18 cellular contexts compared by ENCODE assay signal in the genomic region with DNA sequence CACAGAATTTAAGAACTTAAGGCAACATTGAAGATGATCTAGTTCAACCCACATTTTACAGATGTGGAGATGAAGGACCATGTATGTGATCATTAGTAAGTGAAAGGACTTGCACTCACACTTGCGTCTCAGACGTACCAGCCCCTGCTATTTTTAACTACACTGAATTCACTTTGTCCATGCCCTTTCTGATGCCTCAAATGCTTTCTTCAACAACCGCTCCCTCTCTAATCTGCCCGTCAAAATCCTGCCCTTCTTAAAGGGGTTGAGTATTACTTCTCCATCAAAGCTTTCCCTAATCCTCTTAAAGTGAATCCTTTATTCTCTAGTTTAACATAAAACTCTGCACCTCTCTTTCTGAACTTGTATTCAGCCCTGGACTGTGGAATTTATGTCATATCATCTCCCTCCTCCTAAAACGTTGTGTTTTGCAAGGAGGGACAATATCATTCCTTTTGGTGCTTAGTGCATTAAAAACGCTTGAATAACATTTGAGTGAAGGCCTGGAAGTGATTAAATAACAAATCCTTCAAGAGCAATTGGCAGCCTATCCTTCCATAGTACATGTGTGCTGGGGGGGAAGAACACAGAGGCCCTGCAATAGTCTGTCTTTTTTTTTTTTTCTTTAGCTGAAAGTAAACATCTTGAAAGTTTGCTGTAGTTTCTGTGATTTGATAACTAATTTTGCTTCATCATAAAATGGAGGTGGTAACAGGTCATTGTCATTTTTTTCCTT.
A peak's percentile ranks its signal among the peaks of the same experiment; 100 is the strongest.
DNase-seq lines count a peak whose midpoint lies in the region; TF ChIP-seq lines count a peak whose summit lies in the region.
"Had no signal": no experiment of that assay in that cellular context is flagged by ENCODE, and none has a peak within 500 bp of the region (broad histone marks: within the 10 kb centered on the region; RNA-seq: fewer than 3 reads in every experiment).

No MANE protein-coding gene starts in this region.

- DNase-seq in D341Med (ENCODE audit: low spot score) = peak; percentile 49
- peak; percentile 41 to 75 for DNase-seq in NCI-H524 (lab: John Stamatoyannopoulos, UW)
- DNase-seq in ecto neural progenitor cell (ENCODE audit: low spot score) = peak; percentile 51
- DNase-seq in NCI-H748 (lab: John Stamatoyannopoulos, UW; ENCODE audit: unreplicated experiment) = no peak
- no peak for DNase-seq in activated naive CD4-positive, alpha-beta T cell treated with anti-CD3 and anti-CD28 coated beads for 36 hours
- no peak for DNase-seq in transverse colon
- no peak for DNase-seq in middle frontal gyrus (ENCODE audit: extremely low spot score, low spot score)
- DNase-seq: AML-193, DMS153, HCEC 1CT, IMR-90, Karpas-422, NCI-H1105, NCI-H1694, NCI-H748 treated with DMSO at 0.1 percent for 48 hours, SHP77 had no signal

- TF ChIP-seq POLR2A in transverse colon (IDR thresholded peaks at IDR 0.05) = no peak

- intact Hi-C loops in activated naive CD4-positive, alpha-beta T cell treated with anti-CD3 and anti-CD28 coated beads for 36 hours (cut with micrococcal nuclease) = no loop called here
- intact Hi-C loops in transverse colon (cut with DNase I; ENCODE audit: low total_unique reads) = no loop called here

- no peak for TF ChIP-seq EP300 in transverse colon (IDR thresholded peaks at IDR 0.05; ENCODE audit: low read depth)

- CTCF ChIA-PET in activated naive CD4-positive, alpha-beta T cell treated with anti-CD3 and anti-CD28 coated beads for 36 hours (lab: Charles Lee) = no interaction called here

- in situ Hi-C loops in transverse colon (cut with MboI; ENCODE audit: low pct_ligation_motif_present in 1 of 4, low pct_unique_long_range_greater_than_20kb in 1 of 4, low sequenced_read_pairs in 3 of 4) = no loop called here

- no peaks in the 10 kb centered on the region for H3K27me3 ChIP-seq in transverse colon

- peaks cover 12% of the 10 kb centered on the region for H3K4me1 Mint-ChIP-seq in nephron
- no peaks in the 10 kb centered on the region for H3K4me1 Mint-ChIP-seq in activated naive CD4-positive, alpha-beta T cell treated with anti-CD3 and anti-CD28 coated beads for 36 hours (ENCODE audit: low read depth)
- H3K4me1 Mint-ChIP-seq: CD14-positive monocyte had no signal

- no peak overlapping the region for H3K4me3 Mint-ChIP-seq in nephron
- H3K4me3 Mint-ChIP-seq in activated naive CD4-positive, alpha-beta T cell treated with anti-CD3 and anti-CD28 coated beads for 36 hours = no peak overlapping the region
- H3K4me3 Mint-ChIP-seq: CD14-positive monocyte had no signal

- TF ChIP-seq CTCF in nephron (IDR thresholded peaks at IDR 0.05; ENCODE audit: unreplicated experiment in 3 of 3) (no peak), transverse colon (IDR thresholded peaks at IDR 0.05) (no peak)

- 61 to 75% methylated on average over 6 of the region's 6 CpGs for WGBS in transverse colon (ENCODE audit: low coverage in 1 of 2), 2 donors

- no peaks in the 10 kb centered on the region for H3K4me1 ChIP-seq in transverse colon

- H3K27ac ChIP-seq in transverse colon = no peak overlapping the region

- H3K36me3 ChIP-seq in transverse colon = no peaks in the 10 kb centered on the region

- peaks cover 0 to 3% of the 10 kb centered on the region in 2 donors for H3K9me3 ChIP-seq in transverse colon

- no peaks in the 10 kb centered on the region for H3K36me3 Mint-ChIP-seq in nephron (ENCODE audit: low read depth)
- H3K36me3 Mint-ChIP-seq in activated naive CD4-positive, alpha-beta T cell treated with anti-CD3 and anti-CD28 coated beads for 36 hours (ENCODE audit: low read depth) = no peaks in the 10 kb centered on the region
- H3K36me3 Mint-ChIP-seq: CD14-positive monocyte had no signal

- H3K9me3 Mint-ChIP-seq in nephron = peaks cover 13% of the 10 kb centered on the region
- no peaks in the 10 kb centered on the region for H3K9me3 Mint-ChIP-seq in activated naive CD4-positive, alpha-beta T cell treated with anti-CD3 and anti-CD28 coated beads for 36 hours

- H3K4me3 ChIP-seq in transverse colon = no peak overlapping the region

- H3K27me3 Mint-ChIP-seq in nephron (ENCODE audit: low read depth) = no peaks in the 10 kb centered on the region
- H3K27me3 Mint-ChIP-seq in activated naive CD4-positive, alpha-beta T cell treated with anti-CD3 and anti-CD28 coated beads for 36 hours (ENCODE audit: low read depth) = no peaks in the 10 kb centered on the region

- H3K27ac Mint-ChIP-seq in nephron = peak overlapping the region in 2 of 3 experiments; percentile 44 to 58
- H3K27ac Mint-ChIP-seq in activated naive CD4-positive, alpha-beta T cell treated with anti-CD3 and anti-CD28 coated beads for 36 hours = no peak overlapping the region
- H3K27ac Mint-ChIP-seq: CD14-positive monocyte had no signal

Comparison
In these comparisons a context has a peak if more than half of its experiments do, and no peak if none do; other contexts are left out.
1. DNase-seq: peak in D341Med (single experiment), NCI-H524 (2 of 2) and ecto neural progenitor cell (single experiment); none in NCI-H748 (single experiment), activated naive CD4-positive, alpha-beta T cell treated with anti-CD3 and anti-CD28 coated beads for 36 hours (single experiment), transverse colon (single experiment) and middle frontal gyrus (single experiment).